19 cellular contexts compared by ENCODE assay signal in the genomic region with DNA sequence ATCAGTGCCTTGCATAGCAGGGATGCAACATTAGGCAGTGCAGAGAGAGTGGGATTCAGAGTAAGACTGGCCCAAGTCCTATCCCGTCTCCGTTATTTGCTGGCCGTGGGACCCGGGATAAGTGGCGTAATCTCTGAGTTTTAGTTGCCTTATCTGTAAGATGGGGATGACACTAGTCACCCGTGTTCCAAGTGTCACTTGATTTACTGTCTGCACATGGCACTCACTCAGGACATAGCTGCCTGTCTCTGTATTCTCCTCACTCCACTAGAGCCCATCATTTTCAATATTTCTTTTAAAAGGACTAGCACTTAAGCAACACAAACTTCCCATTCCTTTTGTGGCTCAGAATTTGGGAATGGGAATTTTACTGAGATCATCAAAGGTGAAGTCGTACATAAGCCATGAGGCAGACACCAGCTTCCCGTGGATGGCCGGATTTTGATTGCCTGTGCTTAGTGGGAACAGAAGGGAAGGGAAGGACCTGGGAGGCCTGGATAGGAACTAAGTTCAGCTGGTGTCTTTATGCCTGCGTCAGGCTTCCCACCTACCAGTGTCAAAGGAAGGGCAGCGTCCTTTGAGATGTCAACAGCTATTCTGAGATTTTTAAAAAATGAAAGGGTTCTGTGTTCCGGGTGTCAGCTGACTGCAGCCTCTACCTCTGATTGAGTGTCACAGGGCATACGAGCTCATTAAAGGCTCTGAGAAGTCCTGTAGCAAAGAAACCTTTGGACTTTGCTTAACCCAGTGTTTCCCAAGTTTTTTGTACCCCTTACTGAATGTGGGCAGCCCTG.
A peak's percentile ranks its signal among the peaks of the same experiment; 100 is the strongest.
DNase-seq lines count a peak whose midpoint lies in the region; ATAC-seq and TF ChIP-seq lines count a peak whose summit lies in the region.
"Had no signal": no experiment of that assay in that cellular context is flagged by ENCODE, and none has a peak within 500 bp of the region (broad histone marks: within the 10 kb centered on the region; RNA-seq: fewer than 3 reads in every experiment).

No MANE protein-coding gene starts in this region.

- H3K9me3 ChIP-seq in right cardiac atrium (ENCODE audit: control insufficient read depth, low read length) (no peaks in the 10 kb centered on the region), upper lobe of right lung (no peaks in the 10 kb centered on the region)

- WGBS in right cardiac atrium: 55% methylated on average over 13 of the region's 13 CpGs

- H3K27ac ChIP-seq in right cardiac atrium (ENCODE audit: low read length): peak overlapping the region; percentile 31
- H3K27ac ChIP-seq in upper lobe of right lung: no peak overlapping the region
- H3K27ac ChIP-seq: 22Rv1 had no signal

- no peak overlapping the region for H3K4me3 Mint-ChIP-seq in osteocyte (ENCODE audit: unreplicated experiment)
- H3K4me3 Mint-ChIP-seq: CD4-positive, alpha-beta memory T cell; H9 had no signal

- peaks cover 11% of the 10 kb centered on the region for H3K36me3 Mint-ChIP-seq in osteocyte (ENCODE audit: unreplicated experiment)
- H3K36me3 Mint-ChIP-seq: CD4-positive, alpha-beta memory T cell had no signal

- no peaks in the 10 kb centered on the region for H3K27me3 Mint-ChIP-seq in osteocyte (ENCODE audit: unreplicated experiment)

- peak overlapping the region; percentile 81 for H3K27ac Mint-ChIP-seq in osteocyte (ENCODE audit: unreplicated experiment)
- H3K27ac Mint-ChIP-seq: CD4-positive, alpha-beta memory T cell had no signal

- intact Hi-C loops in right cardiac atrium (cut with DNase I): no loop called here
- intact Hi-C loops in upper lobe of right lung (cut with DNase I): no loop called here
- intact Hi-C loops in posterior cingulate gyrus (cut with DNase I): no loop called here

- TF ChIP-seq CTCF in osteocyte (IDR thresholded peaks at IDR 0.05) (no peak), upper lobe of right lung (IDR thresholded peaks at IDR 0.05) (no peak)

- peak; percentile 12 for DNase-seq in activated effector memory CD4-positive, alpha-beta T cell treated with anti-CD3 and anti-CD28 coated beads, Interleukin-2, amount 50 U/mL, for 16 hours
- DNase-seq in activated effector memory CD4-positive, alpha-beta T cell treated with Interleukin-2 at 50 U/mL for 16 hours: no peak
- no peak for DNase-seq in right cardiac atrium
- DNase-seq in osteocyte (ENCODE audit: extremely low spot score, unreplicated experiment): no peak
- DNase-seq in upper lobe of right lung: peak; percentile 5
- DNase-seq in SHP77 (lab: John Stamatoyannopoulos, UW): no peak
- no peak for DNase-seq in posterior cingulate gyrus
- DNase-seq: CD4-positive, alpha-beta memory T cell; DMS79; H9; IMR-90; Kasumi-1; MM.1S; NCI-H1105; NCI-H1694; NCI-H2107; OCI-M1 had no signal

- no peaks in the 10 kb centered on the region for H3K36me3 ChIP-seq in upper lobe of right lung

- H3K4me1 Mint-ChIP-seq in osteocyte (ENCODE audit: unreplicated experiment): peaks cover 27% of the 10 kb centered on the region
- H3K4me1 Mint-ChIP-seq: CD4-positive, alpha-beta memory T cell had no signal

- peak; percentile 23 to 69 for ATAC-seq in right cardiac atrium
- ATAC-seq in upper lobe of right lung: no peak
- no peak for ATAC-seq in GM18907 (IDR thresholded peaks at IDR 0.05; ENCODE audit: unreplicated experiment)

- H3K4me1 ChIP-seq in right cardiac atrium (ENCODE audit: control insufficient read depth, insufficient read depth, low read length) (peaks cover 8% of the 10 kb centered on the region), upper lobe of right lung (no peaks in the 10 kb centered on the region)

- no peaks in the 10 kb centered on the region for H3K9me3 Mint-ChIP-seq in osteocyte (ENCODE audit: unreplicated experiment)
- H3K9me3 Mint-ChIP-seq: CD4-positive, alpha-beta memory T cell; H9 had no signal

- no peaks in the 10 kb centered on the region for H3K27me3 ChIP-seq in right cardiac atrium (ENCODE audit: control insufficient read depth, insufficient read depth)
- no peaks in the 10 kb centered on the region for H3K27me3 ChIP-seq in upper lobe of right lung

- H3K4me3 ChIP-seq in right cardiac atrium (ENCODE audit: low read length) (no peak overlapping the region), upper lobe of right lung (no peak overlapping the region)

Comparison
In these comparisons a context has a peak if more than half of its experiments do, and no peak if none do; other contexts are left out.
1. DNase-seq: peak in activated effector memory CD4-positive, alpha-beta T cell treated with anti-CD3 and anti-CD28 coated beads, Interleukin-2, amount 50 U/mL, for 16 hours (single experiment) and upper lobe of right lung (single experiment); none in activated effector memory CD4-positive, alpha-beta T cell treated with Interleukin-2 at 50 U/mL for 16 hours (single experiment), right cardiac atrium (0 of 3), osteocyte (single experiment), SHP77 (0 of 2) and posterior cingulate gyrus (0 of 10).
2. ATAC-seq: peak in right cardiac atrium (2 of 2); none in upper lobe of right lung (single experiment) and GM18907 (single experiment).